12 cellular contexts compared by ENCODE assay signal in the genomic region with DNA sequence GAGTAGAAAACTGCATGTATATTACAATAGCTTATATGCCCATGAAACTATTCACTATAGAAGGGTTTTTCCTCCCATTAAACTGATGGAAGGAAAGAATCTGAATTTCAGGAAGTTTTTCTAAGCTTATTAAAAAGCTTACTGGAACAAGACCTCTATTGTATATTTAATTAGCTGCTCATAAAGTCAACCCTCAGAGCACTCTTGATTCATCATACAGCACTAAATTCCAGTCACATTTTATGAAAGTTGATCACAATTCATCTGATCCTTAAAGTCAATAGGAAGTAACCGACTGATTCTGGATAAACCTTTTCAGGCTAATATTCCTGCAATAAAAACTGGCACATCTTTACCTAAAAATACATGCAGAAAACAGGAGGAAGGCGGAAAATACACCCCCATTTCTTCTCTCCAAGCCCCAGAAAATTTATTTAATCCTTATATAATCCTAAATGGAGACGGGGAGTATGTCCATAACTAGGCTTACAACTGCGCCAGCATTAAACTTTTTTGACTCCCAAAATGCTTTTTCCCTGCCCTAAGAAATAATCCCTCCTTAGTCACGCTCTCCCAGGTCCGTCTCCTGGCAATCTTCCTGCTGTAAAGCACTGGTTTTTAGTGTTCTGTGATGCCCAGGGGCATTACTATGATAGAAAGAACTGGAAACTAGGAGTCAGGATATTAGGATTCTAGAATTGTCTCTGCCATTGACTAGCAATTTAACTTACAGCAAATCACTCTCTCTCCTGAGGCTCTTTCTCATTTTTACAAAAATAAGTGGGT.
"Had no signal": no experiment of that assay in that cellular context is flagged by ENCODE, and none has a peak within 500 bp of the region (broad histone marks: within the 10 kb centered on the region; RNA-seq: fewer than 3 reads in every experiment).

No MANE protein-coding gene starts in this region.

- H2AFZ ChIP-seq: neural progenitor cell had no signal

- H3K4me2 ChIP-seq: neural progenitor cell had no signal

- DNase-seq: activated CD4-positive, alpha-beta memory T cell treated with anti-CD3 and anti-CD28 coated beads for 36 hours; activated naive CD4-positive, alpha-beta T cell; colonic mucosa; effector CD4-positive, alpha-beta T cell; left lung; pancreas; transverse colon had no signal

- H3K27ac ChIP-seq: colonic mucosa, gastroesophageal sphincter, left lung, neural progenitor cell, pancreas, right atrium auricular region, transverse colon had no signal

- H3K4me3 ChIP-seq: colonic mucosa, gastroesophageal sphincter, left lung, neural progenitor cell, pancreas, right atrium auricular region, skin epidermis, transverse colon had no signal

- H3K36me3 ChIP-seq: colonic mucosa had no signal

- H3K9me3 ChIP-seq: colonic mucosa, gastroesophageal sphincter, left lung, pancreas, right atrium auricular region, transverse colon had no signal

- H3K4me1 ChIP-seq: colonic mucosa had no signal

- H3K27me3 ChIP-seq: colonic mucosa, gastroesophageal sphincter, left lung, neural progenitor cell, pancreas, right atrium auricular region, transverse colon had no signal

- FAIRE-seq: keratinocyte, pancreas had no signal
